ENCODE assay signal across 27 cellular contexts in the genomic region with DNA sequence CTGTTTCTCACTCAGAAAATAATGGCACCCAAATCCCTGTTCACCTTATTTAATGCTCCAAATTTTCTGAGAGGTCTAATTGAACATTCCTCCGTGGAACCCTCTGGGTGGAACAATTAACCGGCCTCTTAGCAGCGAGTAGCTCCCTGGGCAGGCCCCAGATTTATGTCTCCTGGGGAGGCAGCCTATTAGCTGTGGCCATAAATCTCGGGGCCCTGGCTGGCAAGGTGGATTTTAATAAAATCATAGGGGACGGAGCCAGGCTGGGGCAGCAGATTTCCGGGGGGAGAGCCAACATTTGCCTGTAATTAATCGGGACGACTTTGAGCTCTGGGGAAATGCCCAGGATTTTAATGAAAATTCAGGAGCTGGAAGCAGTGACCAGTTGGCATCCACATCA. TPM values are rescaled to one million over a fixed set of nuclear protein-coding genes. Genes with fewer than 3 reads are reported as not detected.
"Had no signal": no experiment of that assay in that cellular context is flagged by ENCODE, and none has a peak within 500 bp of the region (broad histone marks: within the 10 kb centered on the region; RNA-seq: fewer than 3 reads in every experiment).

No MANE protein-coding gene starts in this region.

- H3K27me3 Mint-ChIP-seq: activated naive CD4-positive, alpha-beta T cell treated with anti-CD3 and anti-CD28 coated beads, Interleukin-2, amount 10 ng/mL, durations not matched to agents 7 days and 5 days had no signal

- H3K9me3 Mint-ChIP-seq: activated CD4-positive, alpha-beta memory T cell treated with anti-CD3 and anti-CD28 coated beads, Interleukin-2, amount 10 ng/mL, durations not matched to agents 7 days and 5 days had no signal

- H3K4me3 ChIP-seq: coronary artery, gastroesophageal sphincter, heart left ventricle, pancreas, thoracic aorta had no signal

- H3K36me3 Mint-ChIP-seq: activated naive CD4-positive, alpha-beta T cell treated with anti-CD3 and anti-CD28 coated beads, Interleukin-2, amount 10 ng/mL, durations not matched to agents 7 days and 5 days; activated naive CD8-positive, alpha-beta T cell treated with anti-CD3 and anti-CD28 coated beads, Interleukin-2, amount 10 ng/mL, durations not matched to agents 7 days and 5 days had no signal

- H3K9me3 ChIP-seq: pancreas had no signal

- H3K27ac ChIP-seq: brain microvascular endothelial cell, coronary artery, gastroesophageal sphincter, heart left ventricle, pancreas, thoracic aorta, WERI-Rb-1 had no signal

- DNase-seq: activated CD4-positive, alpha-beta memory T cell treated with anti-CD3 and anti-CD28 coated beads, Interleukin-2, amount 10 ng/mL, durations not matched to agents 7 days and 5 days; activated CD4-positive, alpha-beta T cell treated with anti-CD3 and anti-CD28 coated beads, Interleukin-2, amount 10 ng/mL, durations not matched to agents 7 days and 5 days; activated CD8-positive, alpha-beta memory T cell treated with anti-CD3 and anti-CD28 coated beads, Interleukin-2, amount 50 U/mL, for 48 hours; activated gamma-delta T cell; activated naive CD4-positive, alpha-beta T cell treated with anti-CD3 and anti-CD28 coated beads, Interleukin-2, amount 10 ng/mL, durations not matched to agents 7 days and 5 days; activated naive CD8-positive, alpha-beta T cell treated with anti-CD3 and anti-CD28 coated beads, Interleukin-2, amount 10 ng/mL, durations not matched to agents 7 days and 5 days; activated T-cell treated with anti-CD3 and anti-CD28 coated beads, Interleukin-2, amount 50 U/mL, for 24 hours; brain microvascular endothelial cell; heart left ventricle; islet precursor cell; left ventricle myocardium superior; midbrain; naive thymus-derived CD4-positive, alpha-beta T cell; pancreas; right cardiac atrium; stimulated activated CD4-positive, alpha-beta T cell treated with anti-CD3 and anti-CD28 coated beads, Interleukin-2, amount 100 ng/mL, for 48 hours; stimulated activated naive CD8-positive, alpha-beta T cell treated with anti-CD3 and anti-CD28 coated beads, Interleukin-15, Interleukin-2, amounts not matched to agents 100 U/mL and 50 U/mL, for 24 hours; SW 1271; T-helper 9 cell; trophoblast cell; WERI-Rb-1 had no signal

- H3K27me3 ChIP-seq: brain microvascular endothelial cell, gastroesophageal sphincter, pancreas had no signal

- H3K4me3 Mint-ChIP-seq: activated CD4-positive, alpha-beta memory T cell treated with anti-CD3 and anti-CD28 coated beads, Interleukin-2, amount 10 ng/mL, durations not matched to agents 7 days and 5 days; activated CD4-positive, alpha-beta T cell treated with anti-CD3 and anti-CD28 coated beads, Interleukin-2, amount 10 ng/mL, durations not matched to agents 7 days and 5 days; activated naive CD4-positive, alpha-beta T cell treated with anti-CD3 and anti-CD28 coated beads, Interleukin-2, amount 10 ng/mL, durations not matched to agents 7 days and 5 days; activated naive CD8-positive, alpha-beta T cell treated with anti-CD3 and anti-CD28 coated beads, Interleukin-2, amount 10 ng/mL, durations not matched to agents 7 days and 5 days; activated T-cell treated with anti-CD3 and anti-CD28 coated beads, Interleukin-2, amount 50 U/mL, for 24 hours; neural crest cell; T-helper 1 cell treated with Interleukin-12 subunit alpha and Interleukin-12 subunit beta and Interleukin-4 antibody, amounts not matched to agents 30 μg/mL and 1 μg/mL, for 36 hours had no signal

- H3K4me1 Mint-ChIP-seq: activated CD4-positive, alpha-beta memory T cell treated with anti-CD3 and anti-CD28 coated beads, Interleukin-2, amount 10 ng/mL, durations not matched to agents 7 days and 5 days; activated CD4-positive, alpha-beta T cell treated with anti-CD3 and anti-CD28 coated beads, Interleukin-2, amount 10 ng/mL, durations not matched to agents 7 days and 5 days; activated naive CD4-positive, alpha-beta T cell treated with anti-CD3 and anti-CD28 coated beads, Interleukin-2, amount 10 ng/mL, durations not matched to agents 7 days and 5 days; activated naive CD8-positive, alpha-beta T cell treated with anti-CD3 and anti-CD28 coated beads, Interleukin-2, amount 10 ng/mL, durations not matched to agents 7 days and 5 days; naive thymus-derived CD4-positive, alpha-beta T cell had no signal

- H3K36me3 ChIP-seq: brain microvascular endothelial cell, gastroesophageal sphincter, heart left ventricle, pancreas, thoracic aorta, WERI-Rb-1 had no signal

- H3K4me1 ChIP-seq: gastroesophageal sphincter, heart left ventricle, pancreas had no signal

- H3K27ac Mint-ChIP-seq: activated CD4-positive, alpha-beta memory T cell treated with anti-CD3 and anti-CD28 coated beads, Interleukin-2, amount 10 ng/mL, durations not matched to agents 7 days and 5 days; activated CD4-positive, alpha-beta T cell treated with anti-CD3 and anti-CD28 coated beads, Interleukin-2, amount 10 ng/mL, durations not matched to agents 7 days and 5 days; activated naive CD4-positive, alpha-beta T cell treated with anti-CD3 and anti-CD28 coated beads, Interleukin-2, amount 10 ng/mL, durations not matched to agents 7 days and 5 days; activated naive CD8-positive, alpha-beta T cell treated with anti-CD3 and anti-CD28 coated beads, Interleukin-2, amount 10 ng/mL, durations not matched to agents 7 days and 5 days; activated T-cell treated with anti-CD3 and anti-CD28 coated beads, Interleukin-2, amount 50 U/mL, for 24 hours; T-helper 1 cell treated with Interleukin-12 subunit alpha and Interleukin-12 subunit beta and Interleukin-4 antibody, amounts not matched to agents 30 μg/mL and 1 μg/mL, for 36 hours had no signal

- ATAC-seq: activated CD4-positive, CD25-positive, alpha-beta regulatory T cell treated with anti-CD3 and anti-CD28 coated beads, Interleukin-2, amount 50 U/mL, for 24 hours; gastroesophageal sphincter; heart left ventricle; left ventricle myocardium superior; naive thymus-derived CD4-positive, alpha-beta T cell; pancreas; right cardiac atrium; stimulated activated naive CD8-positive, alpha-beta T cell treated with anti-CD3 and anti-CD28 coated beads, Interleukin-15, Interleukin-2, amounts not matched to agents 100 U/mL and 50 U/mL, for 24 hours had no signal

RNA-seq across cellular contexts. Expression of gene MSX1, which starts 49.1 kb away (rescaled TPM):
- total RNA-seq: activated CD4-positive, alpha-beta memory T cell treated with anti-CD3 and anti-CD28 coated beads, Interleukin-2, amount 10 ng/mL, durations not matched to agents 7 days and 5 days; activated CD4-positive, alpha-beta T cell treated with anti-CD3 and anti-CD28 coated beads, Interleukin-2, amount 10 ng/mL, durations not matched to agents 7 days and 5 days; activated naive CD8-positive, alpha-beta T cell treated with anti-CD3 and anti-CD28 coated beads, Interleukin-2, amount 10 ng/mL, durations not matched to agents 7 days and 5 days; naive thymus-derived CD4-positive, alpha-beta T cell had no signal
